In the genomic region with DNA sequence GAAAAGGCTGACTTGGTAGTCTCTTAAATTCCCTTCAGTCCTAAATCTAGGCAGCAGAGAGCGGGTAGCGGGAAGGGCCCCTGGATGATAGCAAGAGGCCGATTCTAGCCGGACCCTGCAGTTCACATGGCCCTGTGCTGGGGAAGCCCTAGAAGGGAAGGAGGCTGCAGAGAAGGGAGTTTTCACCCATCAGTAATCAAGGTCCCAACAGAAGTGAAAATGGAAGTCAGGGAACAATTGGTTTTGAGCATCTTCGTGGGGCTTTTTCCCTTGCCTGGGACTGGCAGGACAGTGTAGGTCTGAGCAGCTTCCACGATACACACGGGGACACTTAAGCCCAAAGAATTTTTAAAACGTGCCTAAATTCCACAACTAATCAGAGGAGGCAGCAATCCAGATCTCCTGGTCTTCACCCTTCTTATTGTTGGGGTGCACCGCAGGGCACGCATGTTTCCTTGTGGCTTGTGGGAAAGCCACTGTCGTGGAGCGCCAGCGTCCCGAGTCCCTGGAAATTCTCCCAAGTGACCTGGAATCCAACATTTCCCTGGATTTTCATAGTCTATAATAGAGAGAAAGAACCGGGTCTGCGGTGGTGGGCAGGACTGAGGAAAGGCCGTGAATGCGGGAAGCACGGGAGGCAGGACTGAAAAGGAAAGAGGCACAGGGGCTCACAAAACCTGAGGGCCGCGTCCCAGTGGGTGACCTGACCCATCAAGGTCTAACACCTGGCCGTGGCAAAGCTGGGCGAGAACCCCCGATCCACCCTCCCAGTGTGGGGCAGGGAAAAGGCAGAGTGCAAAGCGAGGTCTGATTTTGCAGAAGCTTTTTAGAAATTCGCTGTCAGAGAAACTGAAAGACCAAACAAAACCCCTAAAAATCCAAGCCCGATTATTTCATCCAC, we compare ENCODE assay signal across 8 cellular contexts. TPM values are rescaled to one million over a fixed set of nuclear protein-coding genes. Genes with fewer than 3 reads are reported as not detected.
DNase-seq lines count a peak whose midpoint lies in the region; ATAC-seq lines count a peak whose summit lies in the region.

No MANE protein-coding gene starts in this region.

- H3K36me3 ChIP-seq in NT2/D1 (ENCODE audit: insufficient read depth, insufficient read length, low read length) = peaks cover 10% of the 10 kb centered on the region

- peaks cover 13% of the 10 kb centered on the region for H3K36me3 Mint-ChIP-seq in dendritic cell treated with granulocyte-macrophage colony-stimulating factor and Interleukin-4, amounts not matched to agents 40 ng/mL and 50 ng/mL, for 4 days (ENCODE audit: low read depth)
- H3K36me3 Mint-ChIP-seq in natural killer cell treated with Interleukin-12 subunit alpha and Interleukin-12 subunit beta and Interleukin-15 and Interleukin-18, amount 100 ng/mL, for 72 hours = no peaks in the 10 kb centered on the region

- DNase-seq in CD1c-positive myeloid dendritic cell (ENCODE audit: extremely low spot score) (peak; percentile 5), NT2/D1 (ENCODE audit: low read depth, low spot score) (no peak), hepatic stellate cell (ENCODE audit: low spot score) (no peak), DMS53 (lab: John Stamatoyannopoulos, UW) (no peak)
- DNase-seq in natural killer cell treated with Interleukin-12 subunit alpha and Interleukin-12 subunit beta and Interleukin-15 and Interleukin-18, amount 100 ng/mL, for 72 hours (ENCODE audit: low spot score) = no peak

- H3K4me1 ChIP-seq in NT2/D1 (ENCODE audit: insufficient read depth, insufficient read length) = peaks cover 16% of the 10 kb centered on the region

- peak overlapping the region; percentile 64 for H3K9ac ChIP-seq in NT2/D1 (ENCODE audit: insufficient read length, low read depth)

- intact Hi-C loops in dendritic cell treated with granulocyte-macrophage colony-stimulating factor and Interleukin-4, amounts not matched to agents 40 ng/mL and 50 ng/mL, for 4 days (cut with micrococcal nuclease) = loop anchor here (5.0 kb wide), 1 partner anchor 38 kb away; no protein-coding TSS in a partner anchor

- no peaks in the 10 kb centered on the region for H3K9me3 Mint-ChIP-seq in dendritic cell treated with granulocyte-macrophage colony-stimulating factor and Interleukin-4, amounts not matched to agents 40 ng/mL and 50 ng/mL, for 4 days
- no peaks in the 10 kb centered on the region for H3K9me3 Mint-ChIP-seq in natural killer cell treated with Interleukin-12 subunit alpha and Interleukin-12 subunit beta and Interleukin-15 and Interleukin-18, amount 100 ng/mL, for 72 hours

- H3K27me3 ChIP-seq in NT2/D1 (ENCODE audit: insufficient read depth, insufficient read length) = peaks cover 57% of the 10 kb centered on the region

- peaks cover 73% of the 10 kb centered on the region for H3K4me1 Mint-ChIP-seq in dendritic cell treated with granulocyte-macrophage colony-stimulating factor and Interleukin-4, amounts not matched to agents 40 ng/mL and 50 ng/mL, for 4 days (ENCODE audit: low read depth)
- H3K4me1 Mint-ChIP-seq in natural killer cell treated with Interleukin-12 subunit alpha and Interleukin-12 subunit beta and Interleukin-15 and Interleukin-18, amount 100 ng/mL, for 72 hours (ENCODE audit: low read depth in 2 of 2) = peaks cover 25 to 27% of the 10 kb centered on the region in 2 donors

- peaks cover 26% of the 10 kb centered on the region for H3K27me3 Mint-ChIP-seq in dendritic cell treated with granulocyte-macrophage colony-stimulating factor and Interleukin-4, amounts not matched to agents 40 ng/mL and 50 ng/mL, for 4 days
- peaks cover 30 to 34% of the 10 kb centered on the region in 2 donors for H3K27me3 Mint-ChIP-seq in natural killer cell treated with Interleukin-12 subunit alpha and Interleukin-12 subunit beta and Interleukin-15 and Interleukin-18, amount 100 ng/mL, for 72 hours

- ATAC-seq in natural killer cell treated with Interleukin-12 subunit alpha and Interleukin-12 subunit beta and Interleukin-15 and Interleukin-18, amount 100 ng/mL, for 72 hours = no peak
- no peak for ATAC-seq in GM21737 (IDR thresholded peaks at IDR 0.05; ENCODE audit: unreplicated experiment)
- no peak for ATAC-seq in HG03025 (IDR thresholded peaks at IDR 0.05; ENCODE audit: low FRiP score, unreplicated experiment)

- H3K9me3 ChIP-seq in NT2/D1 (ENCODE audit: insufficient read depth, low read length) = no peaks in the 10 kb centered on the region

- H3K4me3 ChIP-seq in NT2/D1 (ENCODE audit: insufficient read length, low read depth) = peak overlapping the region; percentile 34

- H3K27ac Mint-ChIP-seq in dendritic cell treated with granulocyte-macrophage colony-stimulating factor and Interleukin-4, amounts not matched to agents 40 ng/mL and 50 ng/mL, for 4 days = peak overlapping the region; percentile 84
- H3K27ac Mint-ChIP-seq in natural killer cell treated with Interleukin-12 subunit alpha and Interleukin-12 subunit beta and Interleukin-15 and Interleukin-18, amount 100 ng/mL, for 72 hours = peak overlapping the region; percentile 28 to 64

- H3K4me3 Mint-ChIP-seq in dendritic cell treated with granulocyte-macrophage colony-stimulating factor and Interleukin-4, amounts not matched to agents 40 ng/mL and 50 ng/mL, for 4 days = peak overlapping the region; percentile 94
- peak overlapping the region; percentile 92 for H3K4me3 Mint-ChIP-seq in natural killer cell treated with Interleukin-12 subunit alpha and Interleukin-12 subunit beta and Interleukin-15 and Interleukin-18, amount 100 ng/mL, for 72 hours

RNA-seq across cellular contexts. Expression of a gene that starts 0.8 kb away (rescaled TPM):
- 1 to 10 TPM; 1.1 to 1.9 TPM for total RNA-seq in natural killer cell treated with Interleukin-12 subunit alpha and Interleukin-12 subunit beta and Interleukin-15 and Interleukin-18, amount 100 ng/mL, for 72 hours

RNA-seq across cellular contexts. Expression of a gene that starts 29.9 kb away (rescaled TPM):
- total RNA-seq in natural killer cell treated with Interleukin-12 subunit alpha and Interleukin-12 subunit beta and Interleukin-15 and Interleukin-18, amount 100 ng/mL, for 72 hours = not detected
